Comparison of ENCODE assay signal across 1 cellular context in genomic region chr16:21611546-21612384, GRCh38.
TF ChIP-seq lines count a peak whose summit lies in the region.

No MANE protein-coding gene starts in this region.

TF ChIP-seq in IMR-90, 13 proteins besides CTCF, POLR2A, EP300 and RAD21 (continued from another document):
- no peak for TF ChIP-seq MAFK (IDR thresholded peaks at IDR 0.05; ENCODE audit: low read depth, low read length)
- TF ChIP-seq NFE2L2 (IDR thresholded peaks at IDR 0.05; ENCODE audit: low read depth, low read length), result no peak
- TF ChIP-seq MXI1 (IDR thresholded peaks at IDR 0.05; ENCODE audit: borderline replicate concordance, low read depth, low read length), result no peak
- TF ChIP-seq RFX5 (IDR thresholded peaks at IDR 0.05; ENCODE audit: low read depth, low read length), result no peak
TF ChIP-seq in IMR-90: peak in this region for 0.
